Comparison of ENCODE assay signal across 10 cellular contexts in the genomic region with DNA sequence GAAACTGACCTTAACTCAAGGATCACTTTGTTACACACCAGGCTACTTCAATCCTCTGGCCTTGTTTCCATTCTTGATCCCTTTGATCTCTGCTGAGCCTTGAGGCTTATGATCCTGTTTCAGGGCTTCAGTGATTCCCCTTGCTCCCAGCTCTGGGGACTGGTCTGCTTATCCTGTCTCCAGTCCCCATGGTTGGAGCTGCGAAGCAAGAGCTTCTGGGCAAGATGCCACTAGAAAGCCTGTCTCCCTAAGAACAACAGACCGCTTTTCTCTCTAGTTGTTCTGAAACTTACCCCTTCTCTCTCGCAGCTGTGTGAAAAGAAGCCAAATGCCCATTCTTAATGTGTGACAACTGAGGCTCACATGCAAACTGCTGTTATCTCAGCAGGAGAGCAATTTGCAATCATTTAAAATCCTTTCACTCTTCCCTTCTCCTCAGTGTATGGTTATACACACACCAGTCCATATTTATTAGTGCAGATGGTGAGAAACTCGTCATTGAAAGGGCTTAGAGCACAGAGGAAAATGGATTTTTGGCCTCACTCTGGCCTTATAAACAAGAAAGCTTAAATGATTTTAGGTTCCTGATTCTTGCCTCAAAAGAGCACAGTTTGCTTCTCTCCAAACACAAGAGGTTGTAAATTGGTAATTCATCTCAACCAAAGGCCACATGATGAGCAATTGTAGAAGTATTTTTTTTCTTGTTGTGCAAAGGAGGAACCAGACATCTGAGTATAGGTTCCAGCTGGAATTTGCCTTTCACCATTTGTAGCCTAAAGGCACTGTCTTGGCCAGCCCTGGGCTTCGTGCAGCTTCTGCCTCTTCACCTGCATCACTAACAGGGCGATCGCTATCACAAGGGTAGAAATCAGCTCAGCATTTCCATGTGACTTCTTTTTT.
DNase-seq lines count a peak whose midpoint lies in the region; ATAC-seq and TF ChIP-seq lines count a peak whose summit lies in the region.
"Had no signal": no experiment of that assay in that cellular context is flagged by ENCODE, and none has a peak within 500 bp of the region (broad histone marks: within the 10 kb centered on the region; RNA-seq: fewer than 3 reads in every experiment).

No MANE protein-coding gene starts in this region.

- no peak for ATAC-seq in HG03354 (IDR thresholded peaks at IDR 0.05; ENCODE audit: poor library complexity, severe bottlenecking, unreplicated experiment)

- H3K4me3 ChIP-seq in choroid plexus epithelial cell (ENCODE audit: low read depth, low read length) = no peak overlapping the region

- peak; percentile 74 for DNase-seq in Ammon's horn (ENCODE audit: low spot score)
- peak; percentile 49 for DNase-seq in NCI-H2081 treated with DMSO at 0.1 percent for 48 hours (lab: John Stamatoyannopoulos, UW)
- peak; percentile 63 for DNase-seq in choroid plexus epithelial cell (ENCODE audit: low read depth)
- DNase-seq in medulla oblongata (ENCODE audit: extremely low spot score) = peak; percentile 81
- no peak for DNase-seq in activated CD4-positive, alpha-beta T cell treated with anti-CD3 and anti-CD28 coated beads for 48 hours
- DNase-seq in G401 (ENCODE audit: low spot score) = no peak
- no peak for DNase-seq in activated effector memory CD4-positive, alpha-beta T cell treated with anti-CD3 and anti-CD28 coated beads, Interleukin-2, amount 50 U/mL, for 16 hours
- DNase-seq: CD4-positive, CD25-positive, alpha-beta regulatory T cell; OCI-M1 had no signal

- TF ChIP-seq CTCF in choroid plexus epithelial cell (conservative IDR thresholded peaks at IDR 0.05; ENCODE audit: low read depth, low read length) = no peak

- in situ Hi-C loops in G401 (cut with HindIII; ENCODE audit: low sequenced_read_pairs) = no loop called here

Comparison
In these comparisons a context has a peak if more than half of its experiments do, and no peak if none do; other contexts are left out.
1. DNase-seq: peak in Ammon's horn (single experiment), NCI-H2081 treated with DMSO at 0.1 percent for 48 hours (single experiment), choroid plexus epithelial cell (single experiment) and medulla oblongata (single experiment); none in activated CD4-positive, alpha-beta T cell treated with anti-CD3 and anti-CD28 coated beads for 48 hours (single experiment), G401 (single experiment) and activated effector memory CD4-positive, alpha-beta T cell treated with anti-CD3 and anti-CD28 coated beads, Interleukin-2, amount 50 U/mL, for 16 hours (single experiment).